ENCODE assay signal across 1 cellular context in genomic region chr4:168937473-168937872, GRCh38.
DNase-seq lines count a peak whose midpoint lies in the region; ATAC-seq, FAIRE-seq and TF ChIP-seq lines count a peak whose summit lies in the region.
"Not testable (repeated sequence)": the region's sequence is repeated elsewhere in the genome, so short reads cannot be mapped to it uniquely, and the experiment has no call there.

No MANE protein-coding gene starts in this region.

- not testable (repeated sequence) for ATAC-seq in HepG2

- DNase-seq in HepG2 (ENCODE audit: low spot score), result not testable (repeated sequence)

- H3K27me3 ChIP-seq in HepG2 (ENCODE audit: control insufficient read depth in 1 of 2, insufficient read depth in 2 of 2, low read length in 2 of 2), result not testable (repeated sequence)

- H3K4me1 ChIP-seq in HepG2 (ENCODE audit: insufficient read depth, low read length), result not testable (repeated sequence)

- not testable (repeated sequence) for H3K4me2 ChIP-seq in HepG2 (ENCODE audit: low read depth, low read length)

- H3K9me3 ChIP-seq in HepG2 (ENCODE audit: low read length), result not testable (repeated sequence)

- not testable (repeated sequence) for H3K9ac ChIP-seq in HepG2 (ENCODE audit: insufficient read depth, low read depth, low read length)

- H2AFZ ChIP-seq in HepG2 (ENCODE audit: low read length), result not testable (repeated sequence)

- not testable (repeated sequence) for TF ChIP-seq EP300 in HepG2 (IDR thresholded peaks at IDR 0.05; ENCODE audit: low read depth in 2 of 2, low read length in 2 of 2); HepG2 (CRISPR knock-in tag; IDR thresholded peaks at IDR 0.05; ENCODE audit: borderline replicate concordance)

- in situ Hi-C loops in HepG2 (cut with HindIII; ENCODE audit: extremely low pct_ligation_motif_present, low pct_unique_long_range_greater_than_20kb), result not testable (repeated sequence)

- POLR2A ChIA-PET in HepG2 (lab: Yijun Ruan, JAX), result interaction anchor here (1.6 kb wide), 1 partner anchor 73 kb away, joined by 4 read pairs; the partner anchor contains the start of gene CBR4

- not testable (repeated sequence) for BruUV-seq in HepG2 (replicated peaks; lab: Mats Ljungman, UMichigan)

- 7% methylated on average over 3 of the region's 3 CpGs for WGBS in HepG2 (ENCODE audit: low lambda C conversion rate)

- not testable (repeated sequence) for H3K79me2 ChIP-seq in HepG2 (ENCODE audit: insufficient read depth, low read length)

- H3K27ac ChIP-seq in HepG2 (ENCODE audit: extremely low read length, insufficient read depth, low read length), result not testable (repeated sequence)

- not testable (repeated sequence) for TF ChIP-seq POLR2A in HepG2 (IDR thresholded peaks at IDR 0.05; ENCODE audit: insufficient read depth in 1 of 2, low read depth in 2 of 2, low read length in 2 of 2)

- not testable (repeated sequence) for H3K36me3 ChIP-seq in HepG2 (replicated peaks in 1 of 2; ENCODE audit: control insufficient read depth in 1 of 2, insufficient read depth in 2 of 2, low read length in 2 of 2)

- not testable (repeated sequence) for TF ChIP-seq CTCF in HepG2 (CRISPR knock-in tag; IDR thresholded peaks at IDR 0.05)

- FAIRE-seq in HepG2 (lab: Jason Lieb, UNC), result not testable (repeated sequence)

- intact Hi-C loops in HepG2 (cut with micrococcal nuclease; ENCODE audit: unreplicated experiment), result not testable (repeated sequence)

- CTCF ChIA-PET in HepG2 (lab: Yijun Ruan, JAX; ENCODE audit: low intra/inter-chr PET ratio, low total read pairs), result not testable (repeated sequence)

- H3K4me3 ChIP-seq in HepG2 (replicated peaks in 1 of 3; ENCODE audit: insufficient read depth in 1 of 3, low read depth in 2 of 3, low read length in 3 of 3), result not testable (repeated sequence)

- not testable (repeated sequence) for H4K20me1 ChIP-seq in HepG2 (ENCODE audit: insufficient read depth, low read length)

- TF ChIP-seq RAD21 in HepG2 (CRISPR knock-in tag; IDR thresholded peaks at IDR 0.05), result not testable (repeated sequence)

TF ChIP-seq in HepG2, 621 proteins besides CTCF, POLR2A, EP300 and RAD21:
- TF ChIP-seq FOXP1, SOX6, SOX13 (IDR thresholded peaks at IDR 0.05): not testable (repeated sequence)
- TF ChIP-seq FOXP1 (CRISPR knock-in tag; IDR thresholded peaks at IDR 0.05), result 0 out of 2 replicates have a peak, but pooled peaks have one; percentile 34
- TF ChIP-seq FOXA3 (CRISPR knock-in tag; IDR thresholded peaks at IDR 0.05), result 0 out of 2 replicates have a peak, but pooled peaks have one; percentile 28
- TF ChIP-seq SOX6 (CRISPR knock-in tag; IDR thresholded peaks at IDR 0.05), result peak; percentile 31; the same call in 1 of the 2 replicates
- peak; percentile 19; the same call in 1 of the 2 replicates for TF ChIP-seq HNF4A (CRISPR knock-in tag; IDR thresholded peaks at IDR 0.05)
- peak; percentile 71; the same call in 1 of the 2 replicates for TF ChIP-seq ONECUT2 (CRISPR knock-in tag; IDR thresholded peaks at IDR 0.05)
- peak; percentile 41; the same call in 1 of the 2 replicates for TF ChIP-seq ARID5B (CRISPR knock-in tag; IDR thresholded peaks at IDR 0.05)
- peak in 1 of 2 experiments; percentile 40; a peak in 1 of 4 replicates for TF ChIP-seq SOX13 (CRISPR knock-in tag; conservative IDR thresholded peaks at IDR 0.05 in 1 of 2, IDR thresholded peaks at IDR 0.05 in 1 of 2)
- peak; percentile 58; the same call in 1 of the 2 replicates for TF ChIP-seq ZNF362 (CRISPR knock-in tag; IDR thresholded peaks at IDR 0.05; ENCODE audit: borderline replicate concordance)
- peak; percentile 79 for TF ChIP-seq ISL2 (CRISPR knock-in tag; IDR thresholded peaks at IDR 0.05)
